Comparison of ENCODE assay signal across 26 cellular contexts in the genomic region with DNA sequence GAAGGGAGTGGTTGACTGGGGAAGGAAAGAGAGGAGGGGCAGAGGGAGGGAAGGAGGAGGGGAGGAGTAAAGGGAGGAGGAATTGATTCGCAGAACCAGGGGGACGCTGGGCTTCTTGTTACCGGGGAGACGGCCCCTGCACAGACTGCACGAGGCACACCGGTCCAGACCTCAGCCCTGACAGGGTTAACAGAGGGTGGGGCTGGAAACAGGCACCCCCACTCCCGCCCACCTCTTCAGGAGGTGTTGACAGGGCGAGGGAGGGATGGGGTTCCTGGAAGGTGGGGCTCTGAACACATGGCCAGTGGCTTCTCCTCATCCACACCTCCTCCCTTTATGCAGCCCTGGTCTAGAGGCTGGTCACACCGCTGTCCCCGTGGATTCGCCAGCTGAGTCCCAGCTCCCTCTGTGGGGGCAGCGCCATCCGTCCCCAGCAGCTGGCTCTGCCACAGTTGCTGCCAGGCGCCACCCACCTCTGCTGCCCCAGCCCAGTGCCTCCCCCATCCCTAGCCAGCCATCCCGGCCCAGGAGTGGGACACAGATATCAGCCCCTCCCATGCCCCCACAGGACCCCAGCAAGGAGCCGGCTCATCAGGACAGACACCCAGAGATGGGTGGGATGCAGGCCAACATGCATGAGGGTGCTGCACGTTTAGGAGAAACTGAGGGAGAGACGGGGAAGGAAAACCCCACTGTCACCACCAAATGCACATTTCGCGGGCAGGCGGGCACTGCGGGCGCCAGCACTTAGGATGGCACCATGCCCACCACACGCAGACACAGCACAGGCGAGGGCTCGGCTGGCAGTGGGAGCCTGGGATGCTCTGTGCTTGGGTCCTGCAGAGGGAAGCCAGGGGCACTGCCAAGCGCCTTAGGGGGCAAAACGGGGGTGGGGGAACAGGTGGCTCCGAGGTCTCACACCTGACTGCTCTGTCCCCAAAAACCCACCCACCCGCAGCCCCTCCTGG.
DNase-seq lines count a peak whose midpoint lies in the region; TF ChIP-seq lines count a peak whose summit lies in the region.
"Had no signal": no experiment of that assay in that cellular context is flagged by ENCODE, and none has a peak within 500 bp of the region (broad histone marks: within the 10 kb centered on the region; RNA-seq: fewer than 3 reads in every experiment).

No MANE protein-coding gene starts in this region.

- peaks cover 31% of the 10 kb centered on the region for H3K4me1 Mint-ChIP-seq in nephron progenitor cell
- H3K4me1 Mint-ChIP-seq in endothelial cell (ENCODE audit: unreplicated experiment): peaks cover 2% of the 10 kb centered on the region
- H3K4me1 Mint-ChIP-seq in MCF 10A (ENCODE audit: insufficient read depth, unreplicated experiment): no peaks in the 10 kb centered on the region
- H3K4me1 Mint-ChIP-seq: memory B cell; naive thymus-derived CD4-positive, alpha-beta T cell had no signal

- peak overlapping the region; percentile 99 for H3K27ac ChIP-seq in A673 (ENCODE audit: low read depth, low read length, poor library complexity, severe bottlenecking)
- no peak overlapping the region for H3K27ac ChIP-seq in PC-9
- H3K27ac ChIP-seq: adrenal gland, foreskin keratinocyte, parathyroid adenoma, skin epidermis had no signal

- no peaks in the 10 kb centered on the region for H4K20me1 ChIP-seq in PC-9 (ENCODE audit: insufficient read depth)

- intact Hi-C loops in A673 (cut with micrococcal nuclease; ENCODE audit: unreplicated experiment): no loop called here
- intact Hi-C loops in PC-9 (cut with micrococcal nuclease; ENCODE audit: unreplicated experiment): no loop called here
- intact Hi-C loops in MCF 10A (cut with micrococcal nuclease): no loop called here

- CTCF ChIA-PET in A673 (lab: Charles Lee) (no interaction called here), PC-9 (lab: Charles Lee) (no interaction called here), MCF 10A (lab: Yijun Ruan, JAX) (no interaction called here)

- H3K79me2 ChIP-seq in PC-9 (ENCODE audit: low read depth): no peaks in the 10 kb centered on the region
- H3K79me2 ChIP-seq: parathyroid adenoma had no signal

- no peaks in the 10 kb centered on the region for H3F3A ChIP-seq in PC-9 (ENCODE audit: insufficient read depth, low read depth)

- H3K4me3 ChIP-seq in A673 (ENCODE audit: low read depth, low read length, poor library complexity, severe bottlenecking) (peak overlapping the region; percentile 65), PC-9 (no peak overlapping the region)
- H3K4me3 ChIP-seq: adrenal gland, skin epidermis had no signal

- H3K9me2 ChIP-seq in PC-9 (ENCODE audit: insufficient read depth): no peaks in the 10 kb centered on the region

- H3K9me3 Mint-ChIP-seq in nephron progenitor cell (no peaks in the 10 kb centered on the region), endothelial cell (ENCODE audit: unreplicated experiment) (no peaks in the 10 kb centered on the region), MCF 10A (ENCODE audit: unreplicated experiment) (no peaks in the 10 kb centered on the region)
- H3K9me3 Mint-ChIP-seq: CD8-positive, alpha-beta T cell; memory B cell; stimulated activated naive CD8-positive, alpha-beta T cell treated with anti-CD3 and anti-CD28 coated beads, Interleukin-15, Interleukin-2, amounts not matched to agents 100 ng/mL and 50 ng/mL, for 24 hours; type B pancreatic cell had no signal

- H3K4me3 Mint-ChIP-seq in nephron progenitor cell (no peak overlapping the region), endothelial cell (ENCODE audit: unreplicated experiment) (no peak overlapping the region), MCF 10A (ENCODE audit: unreplicated experiment) (no peak overlapping the region)
- H3K4me3 Mint-ChIP-seq: CD8-positive, alpha-beta T cell; memory B cell; naive thymus-derived CD4-positive, alpha-beta T cell; stimulated activated naive CD8-positive, alpha-beta T cell treated with anti-CD3 and anti-CD28 coated beads, Interleukin-15, Interleukin-2, amounts not matched to agents 100 ng/mL and 50 ng/mL, for 24 hours; type B pancreatic cell had no signal

- H3K27me3 Mint-ChIP-seq in nephron progenitor cell (ENCODE audit: low read depth, poor library complexity) (peaks cover 4% of the 10 kb centered on the region), endothelial cell (ENCODE audit: unreplicated experiment) (peaks cover 3% of the 10 kb centered on the region), MCF 10A (ENCODE audit: insufficient read depth, unreplicated experiment) (peaks cover 16% of the 10 kb centered on the region)

- no TSS peak for BruUV-seq in A673 (replicated peaks; lab: Mats Ljungman, UMichigan)
- no TSS peak for BruUV-seq in PC-9 (replicated peaks; lab: Mats Ljungman, UMichigan)
- BruUV-seq in MCF 10A (replicated peaks; lab: Mats Ljungman, UMichigan): no TSS peak

- DNase-seq in A673 (ENCODE audit: low spot score): peak; percentile 87
- DNase-seq in G401 (ENCODE audit: low spot score): peak; percentile 33
- peak; percentile 17 for DNase-seq in cerebellum (ENCODE audit: low spot score)
- DNase-seq in nephron progenitor cell: peak; percentile 30
- DNase-seq in stimulated activated CD4-positive, alpha-beta T cell treated with anti-CD3 and anti-CD28 coated beads, Interleukin-4, amount 100 ng/mL, for 24 hours: no peak
- DNase-seq in endothelial cell (ENCODE audit: low spot score): no peak
- DNase-seq in PC-9: no peak
- no peak for DNase-seq in MCF 10A (ENCODE audit: unreplicated experiment)
- DNase-seq: activated gamma-delta T cell treated with Interleukin-2 at 50 U/mL for 16 hours; CD8-positive, alpha-beta T cell; DMS79; erythroblast; foreskin keratinocyte; GOT3; Kasumi-1; kidney glomerular epithelial cell; naive thymus-derived CD4-positive, alpha-beta T cell; NCI-H2107; NCI-H82; SIG-M5 had no signal

- H2AFZ ChIP-seq in PC-9: no peak overlapping the region
- H2AFZ ChIP-seq: parathyroid adenoma had no signal

- H3K4me1 ChIP-seq in A673 (ENCODE audit: insufficient read depth, low read length, poor library complexity, severe bottlenecking) (peaks cover 50% of the 10 kb centered on the region), PC-9 (replicated peaks; ENCODE audit: insufficient read depth) (no peaks in the 10 kb centered on the region)
- H3K4me1 ChIP-seq: adrenal gland, foreskin keratinocyte, parathyroid adenoma had no signal

- H3K9me3 ChIP-seq in A673 (ENCODE audit: low read depth, low read length, poor library complexity, severe bottlenecking): no peaks in the 10 kb centered on the region
- no peaks in the 10 kb centered on the region for H3K9me3 ChIP-seq in PC-9 (ENCODE audit: insufficient read depth, low read depth)
- H3K9me3 ChIP-seq: adrenal gland had no signal

- H3K27me3 ChIP-seq in A673 (replicated peaks; ENCODE audit: insufficient read depth, low read depth, low read length, poor library complexity): no peaks in the 10 kb centered on the region
- peaks cover 19% of the 10 kb centered on the region for H3K27me3 ChIP-seq in PC-9 (ENCODE audit: insufficient read depth, low read depth)
- H3K27me3 ChIP-seq: adrenal gland had no signal

- no peak overlapping the region for H3K27ac Mint-ChIP-seq in nephron progenitor cell
- H3K27ac Mint-ChIP-seq in endothelial cell (ENCODE audit: unreplicated experiment): no peak overlapping the region
- no peak overlapping the region for H3K27ac Mint-ChIP-seq in MCF 10A (ENCODE audit: low read depth, unreplicated experiment)
- H3K27ac Mint-ChIP-seq: CD8-positive, alpha-beta T cell; memory B cell; naive thymus-derived CD4-positive, alpha-beta T cell; stimulated activated naive CD8-positive, alpha-beta T cell treated with anti-CD3 and anti-CD28 coated beads, Interleukin-15, Interleukin-2, amounts not matched to agents 100 ng/mL and 50 ng/mL, for 24 hours; type B pancreatic cell had no signal

- no peak for TF ChIP-seq CTCF in A673 (conservative IDR thresholded peaks at IDR 0.05; ENCODE audit: low read depth, low read length)
- no peak for TF ChIP-seq CTCF in nephron progenitor cell (IDR thresholded peaks at IDR 0.05)
- no peak for TF ChIP-seq CTCF in endothelial cell (IDR thresholded peaks at IDR 0.05; ENCODE audit: unreplicated experiment)
- TF ChIP-seq CTCF in PC-9 (conservative IDR thresholded peaks at IDR 0.05): no peak
- TF ChIP-seq CTCF in MCF 10A (IDR thresholded peaks at IDR 0.05; ENCODE audit: unreplicated experiment): no peak

- in situ Hi-C loops in G401 (cut with HindIII; ENCODE audit: low sequenced_read_pairs): no loop called here

- H3K36me3 ChIP-seq in A673 (ENCODE audit: insufficient read depth, low read length, poor library complexity, severe bottlenecking) (peaks cover 40% of the 10 kb centered on the region), PC-9 (ENCODE audit: low read depth) (no peaks in the 10 kb centered on the region)
- H3K36me3 ChIP-seq: adrenal gland had no signal

- H3K36me3 Mint-ChIP-seq in nephron progenitor cell (ENCODE audit: low read depth) (no peaks in the 10 kb centered on the region), endothelial cell (ENCODE audit: low read depth, unreplicated experiment) (no peaks in the 10 kb centered on the region), MCF 10A (ENCODE audit: insufficient read depth, unreplicated experiment) (no peaks in the 10 kb centered on the region)
- H3K36me3 Mint-ChIP-seq: CD8-positive, alpha-beta T cell; type B pancreatic cell had no signal

- H3K4me2 ChIP-seq in PC-9: no peak overlapping the region

- POLR2A ChIA-PET in A673 (lab: Charles Lee; ENCODE audit: low non-redundant PET): no interaction called here
- POLR2A ChIA-PET in PC-9 (lab: Charles Lee; ENCODE audit: unreplicated experiment): no interaction called here
- POLR2A ChIA-PET in MCF 10A (lab: Yijun Ruan, JAX): no interaction called here

Comparison
In these comparisons a context has a peak if more than half of its experiments do, and no peak if none do; other contexts are left out.
1. DNase-seq: peak in A673 (single experiment), G401 (single experiment), cerebellum (single experiment) and nephron progenitor cell (single experiment); none in stimulated activated CD4-positive, alpha-beta T cell treated with anti-CD3 and anti-CD28 coated beads, Interleukin-4, amount 100 ng/mL, for 24 hours (single experiment), endothelial cell (single experiment), PC-9 (0 of 2) and MCF 10A (single experiment).